8 cellular contexts compared by ENCODE assay signal in the genomic region with DNA sequence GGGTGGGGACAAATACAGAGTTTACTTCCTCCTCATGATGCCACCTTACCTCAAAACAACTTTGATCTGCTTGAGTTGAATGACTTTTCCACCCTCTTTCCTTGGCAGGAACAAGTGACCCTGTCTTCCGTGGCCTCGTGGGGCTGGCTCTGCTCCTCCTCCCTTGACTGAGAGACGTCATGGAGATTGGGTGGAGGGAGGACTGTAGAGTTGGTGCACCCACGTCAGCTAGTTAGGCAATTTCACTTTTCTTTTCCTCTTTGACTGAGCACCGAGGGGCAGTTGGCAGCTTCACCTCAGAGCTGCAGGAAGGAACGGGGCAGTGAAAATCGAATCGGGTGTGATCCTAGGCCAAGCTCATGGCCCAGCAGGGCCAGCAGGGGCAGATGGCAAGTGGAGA. TPM values are rescaled to one million over a fixed set of nuclear protein-coding genes. Genes with fewer than 3 reads are reported as not detected.
A peak's percentile ranks its signal among the peaks of the same experiment; 100 is the strongest.
DNase-seq lines count a peak whose midpoint lies in the region; ATAC-seq and TF ChIP-seq lines count a peak whose summit lies in the region.

A gene (plus strand): TSS at position 251 of the 400 bp plus-strand sequence. CDS start 109 bp downstream, at position 360.

- peak; percentile 74 for DNase-seq in RPMI8226
- peak; percentile 68 for DNase-seq in activated naive CD8-positive, alpha-beta T cell treated with anti-CD3 and anti-CD28 coated beads for 36 hours
- peak; percentile 9 for DNase-seq in putamen (ENCODE audit: low spot score)
- no peak for DNase-seq in AG08395 (ENCODE audit: low spot score)
- no peak for DNase-seq in DMS 273 treated with DMSO at 0.1 percent for 48 hours (lab: John Stamatoyannopoulos, UW)
- no peak for DNase-seq in osteoblast (ENCODE audit: insufficient read length, low spot score, missing footprints)

- peak within 1 kb of the TSS; percentile 95 for H3K27ac Mint-ChIP-seq in activated naive CD8-positive, alpha-beta T cell treated with anti-CD3 and anti-CD28 coated beads for 36 hours

- H3K4me1 Mint-ChIP-seq in activated naive CD8-positive, alpha-beta T cell treated with anti-CD3 and anti-CD28 coated beads for 36 hours: peaks cover 40% of the 10 kb centered on the region

- H3K4me2 ChIP-seq in osteoblast (ENCODE audit: insufficient read depth, low read length): no peak within 1 kb of the TSS

- peaks cover 10% of the 10 kb centered on the region for H3K9me3 Mint-ChIP-seq in activated naive CD8-positive, alpha-beta T cell treated with anti-CD3 and anti-CD28 coated beads for 36 hours

- H3K27me3 ChIP-seq in osteoblast (ENCODE audit: insufficient read depth, low read length): no peaks in the 10 kb centered on the region

- no peaks in the 10 kb centered on the region for H3K36me3 ChIP-seq in osteoblast (ENCODE audit: insufficient read depth, low read length)

- TF ChIP-seq POLR2A in GM10847 (IDR thresholded peaks at IDR 0.05; ENCODE audit: extremely low read depth, insufficient read length): peak; percentile 66

- H3K4me1 ChIP-seq in osteoblast (ENCODE audit: insufficient read depth, low read length): peaks cover 2% of the 10 kb centered on the region

- ATAC-seq in GM21737 (IDR thresholded peaks at IDR 0.05; ENCODE audit: unreplicated experiment): peak; percentile 67

- H4K20me1 ChIP-seq in osteoblast (ENCODE audit: insufficient read depth, low read length): no peaks in the 10 kb centered on the region

- peaks cover 22% of the 10 kb centered on the region for H3K36me3 Mint-ChIP-seq in activated naive CD8-positive, alpha-beta T cell treated with anti-CD3 and anti-CD28 coated beads for 36 hours

- no peak within 1 kb of the TSS for H3K27ac ChIP-seq in osteoblast (ENCODE audit: low read depth, low read length)

- H2AFZ ChIP-seq in osteoblast (ENCODE audit: low read length): no peak within 1 kb of the TSS

- H3K9me3 ChIP-seq in osteoblast (ENCODE audit: low read depth, low read length): no peaks in the 10 kb centered on the region

- no peaks in the 10 kb centered on the region for H3K79me2 ChIP-seq in osteoblast (ENCODE audit: insufficient read depth, low read length)

- H3K27me3 Mint-ChIP-seq in activated naive CD8-positive, alpha-beta T cell treated with anti-CD3 and anti-CD28 coated beads for 36 hours: no peaks in the 10 kb centered on the region

- TF ChIP-seq CTCF in osteoblast (IDR thresholded peaks at IDR 0.05; ENCODE audit: extremely low read depth, low read depth, low read length): no peak

- H3K4me3 ChIP-seq in osteoblast (ENCODE audit: insufficient read depth, low read length): no peak within 1 kb of the TSS

- peak within 1 kb of the TSS; percentile 84 for H3K4me3 Mint-ChIP-seq in activated naive CD8-positive, alpha-beta T cell treated with anti-CD3 and anti-CD28 coated beads for 36 hours

RNA-seq across cellular contexts. Expression of the gene that starts here (rescaled TPM):
- total RNA-seq in activated naive CD8-positive, alpha-beta T cell treated with anti-CD3 and anti-CD28 coated beads for 36 hours: 10 to 100 TPM; 42.7 to 46.8 TPM
- under 0.01 and 0.36 TPM in 2 replicates for total RNA-seq in osteoblast

Comparison
In these comparisons a context has a peak if more than half of its experiments do, and no peak if none do; other contexts are left out.
1. RNA of the gene that starts here (total RNA-seq): 42.7 to 46.8 TPM in activated naive CD8-positive, alpha-beta T cell treated with anti-CD3 and anti-CD28 coated beads for 36 hours; under 0.01 to 0.36 TPM in osteoblast; every median in the first group is over 10 times any median in the second.
2. DNase-seq: peak in RPMI8226 (single experiment), activated naive CD8-positive, alpha-beta T cell treated with anti-CD3 and anti-CD28 coated beads for 36 hours (single experiment) and putamen (single experiment); none in AG08395 (single experiment), DMS 273 treated with DMSO at 0.1 percent for 48 hours (single experiment) and osteoblast (single experiment).